In genomic region chr5:154653764-154654483, GRCh38 we compare ENCODE assay signal across 11 cellular contexts.
DNase-seq lines count a peak whose midpoint lies in the region; ATAC-seq and TF ChIP-seq lines count a peak whose summit lies in the region.
"Had no signal": no experiment of that assay in that cellular context is flagged by ENCODE, and none has a peak within 500 bp of the region (broad histone marks: within the 10 kb centered on the region; RNA-seq: fewer than 3 reads in every experiment).

No MANE protein-coding gene starts in this region.

- H3K27ac ChIP-seq in cardiac muscle cell (peak overlapping the region; percentile 4), ovary (peak overlapping the region in 1 of 2 donors; percentile 50)

- H3K36me3 Mint-ChIP-seq in CD14-positive monocyte, result no peaks in the 10 kb centered on the region
- H3K36me3 Mint-ChIP-seq: brain had no signal

- H3K4me1 Mint-ChIP-seq in CD14-positive monocyte, result peaks cover 16% of the 10 kb centered on the region
- H3K4me1 Mint-ChIP-seq: brain had no signal

- TF ChIP-seq CTCF in CD14-positive monocyte (IDR thresholded peaks at IDR 0.05), result no peak
- TF ChIP-seq CTCF in cardiac muscle cell (IDR thresholded peaks at IDR 0.05; ENCODE audit: low read depth, low read length), result no peak
- TF ChIP-seq CTCF in ovary (IDR thresholded peaks at IDR 0.05), result no peak

- intact Hi-C loops in CD14-positive monocyte (cut with micrococcal nuclease), result loop anchor here (5.0 to 10.0 kb wide), 3 partner anchors 158 to 281 kb away; partner anchors contain the start of gene GEMIN5 (in 1 of the 2)
- intact Hi-C loops in ovary (cut with DNase I), result loop anchor here in 3 of 4 donors (5.0 to 10.0 kb wide), 3 partner anchors 101 to 291 kb away; partner anchors contain the start of genes LARP1 (in 1 of the 3) and MRPL22 (in 1 of the 3)

- peak; percentile 38 for ATAC-seq in SK-N-SH treated with all-trans-retinoic acid at 6 μM for 48 hours
- no peak for ATAC-seq in GM21390 (IDR thresholded peaks at IDR 0.05; ENCODE audit: unreplicated experiment)
- ATAC-seq in GM18868 (IDR thresholded peaks at IDR 0.05; ENCODE audit: unreplicated experiment), result no peak

- TF ChIP-seq POLR2A in ovary (IDR thresholded peaks at IDR 0.05), result no peak

- H3K9me3 ChIP-seq in cardiac muscle cell (ENCODE audit: low read depth), result no peaks in the 10 kb centered on the region
- H3K9me3 ChIP-seq in ovary, result no peaks in the 10 kb centered on the region

- no peak for TF ChIP-seq EP300 in ovary (IDR thresholded peaks at IDR 0.05)

- no peak for DNase-seq in CD14-positive monocyte (ENCODE audit: low spot score)
- no peak for DNase-seq in cardiac muscle cell (ENCODE audit: low read depth in 1 of 2, low spot score in 1 of 2)
- peak in 1 of 5 donors; percentile 15 for DNase-seq in ovary
- DNase-seq in SKM-1 treated with dmso at 0.1 percent for 144 hours (lab: John Stamatoyannopoulos, UW; ENCODE audit: unreplicated experiment), result no peak
- no peak for DNase-seq in Kasumi-1 (lab: John Stamatoyannopoulos, UW)
- DNase-seq: NCI-H2081; stimulated activated CD4-positive, alpha-beta T cell treated with anti-CD3 and anti-CD28 coated beads, Interleukin-4, amount 100 ng/mL, for 4 hours had no signal

- peak overlapping the region in 3 of 7 donors; percentile 15 to 80 (median 71) for H3K27ac Mint-ChIP-seq in CD14-positive monocyte

- H3K4me3 Mint-ChIP-seq in CD14-positive monocyte, result peak overlapping the region; percentile 67 to 83
- H3K4me3 Mint-ChIP-seq: brain had no signal

- H3K4me1 ChIP-seq in cardiac muscle cell (ENCODE audit: low read depth) (peaks cover 18% of the 10 kb centered on the region), ovary (ENCODE audit: insufficient read depth) (peaks cover 8% of the 10 kb centered on the region)

- H3K36me3 ChIP-seq in cardiac muscle cell, result no peaks in the 10 kb centered on the region
- no peaks in the 10 kb centered on the region for H3K36me3 ChIP-seq in ovary

- H3K4me3 ChIP-seq in cardiac muscle cell (no peak overlapping the region), ovary (peak overlapping the region; percentile 20)

- WGBS in ovary, 3 donors, result 7 to 16% (median 9%) methylated on average over 4 of the region's 4 CpGs

- H3K9me3 Mint-ChIP-seq in CD14-positive monocyte, result no peaks in the 10 kb centered on the region
- H3K9me3 Mint-ChIP-seq: brain had no signal

- H3K27me3 ChIP-seq in cardiac muscle cell, result no peaks in the 10 kb centered on the region
- H3K27me3 ChIP-seq in ovary, result no peaks in the 10 kb centered on the region

- peaks cover 0 to 8% (median 2%) of the 10 kb centered on the region in 3 donors for H3K27me3 Mint-ChIP-seq in CD14-positive monocyte (ENCODE audit: low read depth in 3 of 3)

TF ChIP-seq in SK-N-SH treated with all-trans-retinoic acid at 6 μM for 48 hours, 23 proteins besides CTCF, POLR2A, EP300 and RAD21:
- TF ChIP-seq TCF4 (CRISPR knock-in tag; IDR thresholded peaks at IDR 0.05; ENCODE audit: borderline replicate concordance), result peak; percentile 49; the same call in 1 of the 2 replicates
- no peak for TF ChIP-seq CSDC2 (CRISPR knock-in tag; IDR thresholded peaks at IDR 0.05)
